9 cellular contexts compared by ENCODE assay signal in the genomic region with DNA sequence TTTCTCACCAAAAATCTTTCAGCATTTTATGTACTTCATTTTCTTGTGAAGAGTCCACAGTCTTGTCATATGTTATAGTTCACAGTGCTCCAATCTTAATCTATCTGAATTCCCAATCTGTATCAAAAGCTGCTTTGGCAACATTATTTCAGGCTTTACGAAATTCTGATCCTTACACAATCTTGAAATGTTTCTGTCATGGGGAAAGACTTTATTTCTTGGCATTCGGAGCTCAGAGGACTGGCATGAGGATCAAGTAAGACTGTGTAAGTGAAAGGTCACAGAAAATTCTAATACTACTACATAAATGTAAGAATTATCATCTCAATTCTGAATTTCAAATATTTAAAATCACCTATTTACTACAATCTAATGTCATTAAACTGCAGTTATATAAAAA. TPM values are rescaled to one million over a fixed set of nuclear protein-coding genes. Genes with fewer than 3 reads are reported as not detected.
DNase-seq lines count a peak whose midpoint lies in the region; ATAC-seq and FAIRE-seq lines count a peak whose summit lies in the region.
"Had no signal": no experiment of that assay in that cellular context is flagged by ENCODE, and none has a peak within 500 bp of the region (broad histone marks: within the 10 kb centered on the region; RNA-seq: fewer than 3 reads in every experiment).

No MANE protein-coding gene starts in this region.

- H3K4me2 ChIP-seq in skeletal muscle satellite cell (ENCODE audit: low read length) = peak overlapping the region; percentile 89

- H3K9ac ChIP-seq in SK-N-MC (ENCODE audit: insufficient read length) = peak overlapping the region; percentile 70
- H3K9ac ChIP-seq in skeletal muscle satellite cell (ENCODE audit: low read depth, low read length) = peak overlapping the region; percentile 93

- H3K4me3 ChIP-seq in SK-N-MC (peak overlapping the region; percentile 99), skeletal muscle satellite cell (ENCODE audit: low read length) (peak overlapping the region; percentile 98)

- ATAC-seq in HG03135 (IDR thresholded peaks at IDR 0.05; ENCODE audit: unreplicated experiment) = no peak

- H3K4me1 ChIP-seq in skeletal muscle satellite cell (ENCODE audit: control insufficient read depth, insufficient read depth, low read length) = peaks cover 21% of the 10 kb centered on the region

- 0 out of 2 replicates have a peak overlapping the region, but pooled peaks have one; percentile 25 for H3K27ac ChIP-seq in SK-N-MC
- H3K27ac ChIP-seq: ovary had no signal

- H3K4me1 Mint-ChIP-seq in T-helper 2 cell treated with Interferon-gamma antibody and Interleukin-4, amounts not matched to agents 5 μg/mL and 100 μg/mL, for 36 hours (ENCODE audit: low read depth) = peaks cover 28% of the 10 kb centered on the region

- peaks cover 2% of the 10 kb centered on the region for H3K36me3 Mint-ChIP-seq in T-helper 2 cell treated with Interferon-gamma antibody and Interleukin-4, amounts not matched to agents 5 μg/mL and 100 μg/mL, for 36 hours (ENCODE audit: low read depth)

- no peaks in the 10 kb centered on the region for H3K36me3 ChIP-seq in SK-N-MC (ENCODE audit: insufficient read depth, low read length)
- no peaks in the 10 kb centered on the region for H3K36me3 ChIP-seq in skeletal muscle satellite cell (ENCODE audit: insufficient read depth, low read length)
- H3K36me3 ChIP-seq: ovary had no signal

- H3K9me3 ChIP-seq in SK-N-MC (ENCODE audit: low read depth, low read length) = no peaks in the 10 kb centered on the region
- no peaks in the 10 kb centered on the region for H3K9me3 ChIP-seq in skeletal muscle satellite cell (replicated peaks; ENCODE audit: low read length)
- H3K9me3 ChIP-seq: ovary had no signal

- no peak overlapping the region for H3K27ac Mint-ChIP-seq in T-helper 2 cell treated with Interferon-gamma antibody and Interleukin-4, amounts not matched to agents 5 μg/mL and 100 μg/mL, for 36 hours

- no peaks in the 10 kb centered on the region for H3K27me3 ChIP-seq in skeletal muscle satellite cell (ENCODE audit: control insufficient read depth, insufficient read depth, low read length)
- H3K27me3 ChIP-seq: ovary had no signal

- H3K4me3 Mint-ChIP-seq in T-helper 2 cell treated with Interferon-gamma antibody and Interleukin-4, amounts not matched to agents 5 μg/mL and 100 μg/mL, for 36 hours = peak overlapping the region; percentile 61

- no peak for DNase-seq in T-helper 2 cell treated with Interferon-gamma antibody and Interleukin-4, amounts not matched to agents 5 μg/mL and 100 μg/mL, for 36 hours (ENCODE audit: low spot score)
- DNase-seq in T-helper 2 cell = no peak
- DNase-seq in SK-N-MC (ENCODE audit: low read depth, low spot score) = no peak
- DNase-seq in fibroblast of peridontal ligament (ENCODE audit: extremely low read depth) = peak; percentile 94
- DNase-seq in HTR-8/SVneo (ENCODE audit: insufficient read length, low spot score) = no peak
- no peak for DNase-seq in HuH-7 (ENCODE audit: low spot score)
- DNase-seq: ovary had no signal

- FAIRE-seq in HTR-8/SVneo (lab: Jason Lieb, UNC) = no peak

- H3K27me3 Mint-ChIP-seq in T-helper 2 cell treated with Interferon-gamma antibody and Interleukin-4, amounts not matched to agents 5 μg/mL and 100 μg/mL, for 36 hours (ENCODE audit: low read depth) = no peaks in the 10 kb centered on the region

- no peaks in the 10 kb centered on the region for H3K9me3 Mint-ChIP-seq in T-helper 2 cell treated with Interferon-gamma antibody and Interleukin-4, amounts not matched to agents 5 μg/mL and 100 μg/mL, for 36 hours

RNA-seq across cellular contexts. Expression of a gene that starts 2.0 kb away (rescaled TPM):
- 59.8 and 82.4 TPM in 2 replicates for total RNA-seq in skeletal muscle satellite cell (2012; rRNA removed)

RNA-seq across cellular contexts. Expression of a gene that starts 21.8 kb away (rescaled TPM):
- 15.5 and 19.3 TPM in 2 replicates for total RNA-seq in skeletal muscle satellite cell (2012; rRNA removed)
